Comparison of ENCODE assay signal across 8 cellular contexts in the genomic region with DNA sequence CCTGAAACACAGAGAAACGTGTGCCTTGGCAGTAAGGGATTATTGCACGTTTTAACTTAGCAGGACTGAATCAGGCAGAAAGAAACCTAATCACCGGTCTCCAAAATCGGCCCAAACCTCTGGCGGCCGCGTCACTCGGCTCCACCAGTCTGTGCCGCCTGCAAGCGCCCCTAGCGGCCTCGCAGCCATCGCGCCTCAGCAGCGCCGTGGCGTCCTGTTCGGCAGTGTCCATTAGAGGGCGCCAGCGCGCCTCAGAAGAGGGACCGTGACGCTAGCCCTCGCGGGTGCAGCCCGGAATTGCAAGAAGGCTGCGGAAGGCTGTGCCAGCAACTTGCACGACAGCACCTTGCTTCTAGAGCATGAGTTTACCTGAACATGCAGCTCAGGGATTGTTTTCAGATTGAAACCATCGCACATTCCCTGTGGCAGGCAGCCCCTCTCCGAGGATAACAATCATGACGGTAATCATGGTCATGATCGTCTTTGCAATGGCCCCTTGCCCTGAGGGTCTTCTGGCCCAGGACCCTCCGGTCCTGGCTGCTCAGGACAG.
A peak's percentile ranks its signal among the peaks of the same experiment; 100 is the strongest.
DNase-seq lines count a peak whose midpoint lies in the region; ATAC-seq and TF ChIP-seq lines count a peak whose summit lies in the region.

No MANE protein-coding gene starts in this region.

- peak overlapping the region; percentile 54 to 71 for H3K4me3 ChIP-seq in CD4-positive, alpha-beta memory T cell (ENCODE audit: low read length in 2 of 2)
- H3K4me3 ChIP-seq in duodenal mucosa (ENCODE audit: low read depth in 1 of 2, low read length in 2 of 2) (peak overlapping the region; percentile 72 to 81), lower leg skin (ENCODE audit: low read depth, poor library complexity, severe bottlenecking) (peak overlapping the region; percentile 38)

- H3K9me3 Mint-ChIP-seq in CD4-positive, alpha-beta memory T cell, result no peaks in the 10 kb centered on the region
- H3K9me3 Mint-ChIP-seq in activated CD4-positive, alpha-beta memory T cell treated with anti-CD3 and anti-CD28 coated beads, Interleukin-2, amount 10 ng/mL, durations not matched to agents 7 days and 5 days, result peaks cover under 1% of the 10 kb centered on the region

- no peaks in the 10 kb centered on the region for H3K27me3 Mint-ChIP-seq in CD4-positive, alpha-beta memory T cell
- no peaks in the 10 kb centered on the region for H3K27me3 Mint-ChIP-seq in activated CD4-positive, alpha-beta memory T cell treated with anti-CD3 and anti-CD28 coated beads, Interleukin-2, amount 10 ng/mL, durations not matched to agents 7 days and 5 days

- peak; percentile 93 to 99 (median 97) for DNase-seq in CD4-positive, alpha-beta memory T cell
- DNase-seq in HK-2 (ENCODE audit: unreplicated experiment), result peak; percentile 97
- peak; percentile 96 for DNase-seq in NCI-H82 (lab: John Stamatoyannopoulos, UW)
- peak; percentile 99 for DNase-seq in activated CD4-positive, alpha-beta memory T cell treated with anti-CD3 and anti-CD28 coated beads, Interleukin-2, amount 10 ng/mL, durations not matched to agents 7 days and 5 days
- peak; percentile 94 to 99 for DNase-seq in lower leg skin (ENCODE audit: low spot score in 2 of 2)
- peak; percentile 97 for DNase-seq in stimulated activated CD4-positive, alpha-beta T cell treated with anti-CD3 and anti-CD28 coated beads, Interleukin-4, amount 100 ng/mL, for 24 hours

- no peaks in the 10 kb centered on the region for H3K27me3 ChIP-seq in CD4-positive, alpha-beta memory T cell (ENCODE audit: insufficient read depth, low read length)
- H3K27me3 ChIP-seq in duodenal mucosa (ENCODE audit: control insufficient read depth in 1 of 2, insufficient read depth in 2 of 2, low read length in 2 of 2), result no peaks in the 10 kb centered on the region

- H3K9me3 ChIP-seq in CD4-positive, alpha-beta memory T cell (ENCODE audit: control insufficient read depth in 1 of 2, low read length in 2 of 2), result no peaks in the 10 kb centered on the region
- no peaks in the 10 kb centered on the region for H3K9me3 ChIP-seq in duodenal mucosa (ENCODE audit: control insufficient read depth in 1 of 2, low read length in 2 of 2)

- POLR2A ChIA-PET in CD4-positive, alpha-beta memory T cell (lab: Charles Lee; ENCODE audit: partially characterized antibody), result interaction anchor here (0.7 to 1.7 kb wide), 7 partner anchors 14 to 323 kb away, joined by 3 to 6 read pairs (median 3); a partner anchor contains a TSS
- POLR2A ChIA-PET in activated CD4-positive, alpha-beta memory T cell treated with anti-CD3 and anti-CD28 coated beads, Interleukin-2, amount 10 ng/mL, durations not matched to agents 7 days and 5 days (lab: Charles Lee), result interaction anchor here (0.6 to 2.3 kb wide), 11 partner anchors 13 to 369 kb away, joined by 3 to 9 read pairs (median 4); a partner anchor contains a TSS

- H3K4me1 Mint-ChIP-seq in CD4-positive, alpha-beta memory T cell, result peaks cover 19 to 49% (median 35%) of the 10 kb centered on the region in 4 donors
- peaks cover 48% of the 10 kb centered on the region for H3K4me1 Mint-ChIP-seq in activated CD4-positive, alpha-beta memory T cell treated with anti-CD3 and anti-CD28 coated beads, Interleukin-2, amount 10 ng/mL, durations not matched to agents 7 days and 5 days

- TF ChIP-seq POLR2A in lower leg skin (IDR thresholded peaks at IDR 0.05), result no peak

- TF ChIP-seq CTCF in lower leg skin (IDR thresholded peaks at IDR 0.05), result peak in 2 of 3 donors; percentile 99

- no peaks in the 10 kb centered on the region for H3K36me3 ChIP-seq in CD4-positive, alpha-beta memory T cell (ENCODE audit: insufficient read depth, low read length)
- H3K36me3 ChIP-seq in duodenal mucosa (ENCODE audit: control insufficient read depth in 1 of 2, insufficient read depth in 2 of 2, low read length in 2 of 2), result no peaks in the 10 kb centered on the region

- H3K27ac Mint-ChIP-seq in CD4-positive, alpha-beta memory T cell, result peak overlapping the region; percentile 81 to 98 (median 97)
- H3K27ac Mint-ChIP-seq in activated CD4-positive, alpha-beta memory T cell treated with anti-CD3 and anti-CD28 coated beads, Interleukin-2, amount 10 ng/mL, durations not matched to agents 7 days and 5 days, result peak overlapping the region; percentile 94

- H3K4me1 ChIP-seq in CD4-positive, alpha-beta memory T cell (ENCODE audit: insufficient read depth, low read length), result peaks cover 46% of the 10 kb centered on the region
- peaks cover 7 to 14% of the 10 kb centered on the region in 2 donors for H3K4me1 ChIP-seq in duodenal mucosa (ENCODE audit: control insufficient read depth in 1 of 2, insufficient read depth in 2 of 2, low read length in 2 of 2)

- WGBS in lower leg skin, 2 donors, result 2 to 3% methylated on average over 29 to 33 of the region's 33 CpGs

- peak overlapping the region; percentile 49 to 62 for H3K9ac ChIP-seq in duodenal mucosa (ENCODE audit: low read depth in 1 of 2, low read length in 2 of 2)

- no peak overlapping the region for H3K27ac ChIP-seq in CD4-positive, alpha-beta memory T cell (ENCODE audit: low read depth, low read length)
- no peak overlapping the region for H3K27ac ChIP-seq in duodenal mucosa (ENCODE audit: low read depth, low read length)

- CTCF ChIA-PET in CD4-positive, alpha-beta memory T cell (lab: Charles Lee; ENCODE audit: partially characterized antibody), result interaction anchor here (0.6 to 6.5 kb wide), 60 partner anchors 8 to 1247 kb away, joined by 3 to 69 read pairs (median 4); a partner anchor contains a TSS
- CTCF ChIA-PET in activated CD4-positive, alpha-beta memory T cell treated with anti-CD3 and anti-CD28 coated beads, Interleukin-2, amount 10 ng/mL, durations not matched to agents 7 days and 5 days (lab: Charles Lee), result interaction anchor here (0.5 to 3.1 kb wide), 37 partner anchors 8 to 825 kb away, joined by 3 to 33 read pairs (median 4); a partner anchor contains a TSS

- no peaks in the 10 kb centered on the region for H3K36me3 Mint-ChIP-seq in CD4-positive, alpha-beta memory T cell
- peaks cover under 1% of the 10 kb centered on the region for H3K36me3 Mint-ChIP-seq in activated CD4-positive, alpha-beta memory T cell treated with anti-CD3 and anti-CD28 coated beads, Interleukin-2, amount 10 ng/mL, durations not matched to agents 7 days and 5 days (ENCODE audit: low read depth)

- H3K4me3 Mint-ChIP-seq in CD4-positive, alpha-beta memory T cell, result peak overlapping the region; percentile 86 to 98 (median 94)
- peak overlapping the region; percentile 78 for H3K4me3 Mint-ChIP-seq in activated CD4-positive, alpha-beta memory T cell treated with anti-CD3 and anti-CD28 coated beads, Interleukin-2, amount 10 ng/mL, durations not matched to agents 7 days and 5 days

- peak; percentile 100 for ATAC-seq in GM19463 (IDR thresholded peaks at IDR 0.05; ENCODE audit: unreplicated experiment)

- intact Hi-C loops in CD4-positive, alpha-beta memory T cell (cut with micrococcal nuclease), result loop anchor here (1.0 to 10.0 kb wide), 12 partner anchors 46 to 954 kb away; a partner anchor contains a TSS
- intact Hi-C loops in lower leg skin (cut with DNase I; ENCODE audit: low total_unique reads), result no loop called here
